Comparison of ENCODE assay signal across 8 cellular contexts in the genomic region with DNA sequence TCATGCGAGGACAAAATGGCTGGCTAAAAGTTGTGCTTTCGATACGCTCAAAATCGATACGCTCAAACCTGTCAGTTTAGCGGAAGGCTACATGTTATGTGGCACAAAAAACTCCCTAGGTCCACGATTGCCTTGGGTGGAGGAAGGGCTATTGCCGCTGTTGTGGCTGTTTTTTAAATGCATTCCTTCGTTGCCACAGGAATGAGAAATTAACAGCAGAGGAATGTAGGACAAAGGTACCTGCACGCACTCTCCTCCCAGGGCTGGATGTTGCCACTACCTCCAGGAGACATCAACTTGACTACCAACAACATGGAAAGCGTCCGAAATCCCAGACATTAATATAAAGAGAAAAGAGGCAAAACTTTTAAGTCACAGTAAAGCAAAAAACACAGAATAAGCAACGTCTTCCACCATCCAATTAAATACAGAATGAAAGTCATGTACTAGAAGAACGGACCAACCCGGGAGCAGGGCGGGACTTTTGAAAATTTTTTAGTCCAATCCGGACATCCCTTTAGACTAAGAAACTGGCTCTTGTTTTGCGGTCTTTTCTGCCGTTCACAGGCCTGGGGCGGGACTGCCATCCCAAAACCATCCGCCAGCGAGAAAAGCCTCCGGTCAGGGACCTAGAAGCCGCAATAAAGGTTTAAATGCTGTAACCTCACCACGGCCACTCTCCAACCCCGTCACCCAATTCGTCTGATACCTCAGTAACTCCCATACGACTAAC. TPM values are rescaled to one million over a fixed set of nuclear protein-coding genes. Genes with fewer than 3 reads are reported as not detected.
A peak's percentile ranks its signal among the peaks of the same experiment; 100 is the strongest.
DNase-seq lines count a peak whose midpoint lies in the region; ATAC-seq and TF ChIP-seq lines count a peak whose summit lies in the region.

No MANE protein-coding gene starts in this region.

- no peaks in the 10 kb centered on the region for H4K20me1 ChIP-seq in GM23338 (replicated peaks; ENCODE audit: insufficient read depth)

- peak overlapping the region; percentile 88 for H3K4me2 ChIP-seq in GM23338

- H3K27me3 Mint-ChIP-seq in GM23338 (ENCODE audit: insufficient read depth, low read depth, poor library complexity) (peaks cover 19% of the 10 kb centered on the region), neural crest cell (ENCODE audit: low read depth) (peaks cover 2% of the 10 kb centered on the region)

- H3K36me3 Mint-ChIP-seq in GM23338 (ENCODE audit: low read depth) (no peaks in the 10 kb centered on the region), neural crest cell (ENCODE audit: low read depth) (no peaks in the 10 kb centered on the region)

- peak; percentile 69 for ATAC-seq in GM23338

- peaks cover 17% of the 10 kb centered on the region for H3K4me1 ChIP-seq in GM23338 (ENCODE audit: insufficient read depth)

- peak overlapping the region; percentile 95 for H3K27ac ChIP-seq in GM23338 (ENCODE audit: low read depth)
- peak overlapping the region; percentile 86 for H3K27ac ChIP-seq in substantia nigra (ENCODE audit: low read depth, low read length, poor library complexity, severe bottlenecking)

- no peaks in the 10 kb centered on the region; the same call in 1 of the 2 replicates for H3K79me2 ChIP-seq in GM23338 (replicated peaks; ENCODE audit: insufficient read depth)

- DNase-seq in EH (ENCODE audit: low read depth): peak; percentile 98
- DNase-seq in GM23338 (ENCODE audit: low spot score): peak; percentile 95
- DNase-seq in LHCN-M2 (ENCODE audit: low read depth): peak; percentile 97
- peak; percentile 97 for DNase-seq in RPMI8226
- peak; percentile 25 for DNase-seq in activated gamma-delta T cell (lab: John Stamatoyannopoulos, UW)
- peak; percentile 97 for DNase-seq in fibroblast of villous mesenchyme (ENCODE audit: low read depth)
- DNase-seq in neural crest cell (ENCODE audit: low read depth, low spot score): peak; percentile 63
- peak in 48 of 49 donors; percentile 17 to 91 (median 76) for DNase-seq in substantia nigra (lab: John Stamatoyannopoulos, UW)

- H3K4me3 ChIP-seq in GM23338 (peak overlapping the region; percentile 71), fibroblast of villous mesenchyme (ENCODE audit: low read depth, low read length) (peak overlapping the region; percentile 86)

- no peak overlapping the region for H2AFZ ChIP-seq in GM23338

- H3F3A ChIP-seq in GM23338 (replicated peaks; ENCODE audit: low read depth): no peaks in the 10 kb centered on the region

- H3K27ac Mint-ChIP-seq in GM23338: peak overlapping the region; percentile 99
- peak overlapping the region; percentile 99 for H3K27ac Mint-ChIP-seq in neural crest cell (ENCODE audit: unreplicated experiment)

- no peaks in the 10 kb centered on the region for H3K36me3 ChIP-seq in GM23338 (ENCODE audit: insufficient read depth)

- H3K4me3 Mint-ChIP-seq in GM23338 (peak overlapping the region; percentile 90), neural crest cell (peak overlapping the region; percentile 94)

- no peaks in the 10 kb centered on the region for H3K27me3 ChIP-seq in GM23338 (ENCODE audit: insufficient read depth)

- TF ChIP-seq CTCF in GM23338 (conservative IDR thresholded peaks at IDR 0.05; ENCODE audit: low read depth in 2 of 2) (no peak), fibroblast of villous mesenchyme (IDR thresholded peaks at IDR 0.05; ENCODE audit: insufficient read depth, low read depth, low read length) (peak; percentile 21), neural crest cell (conservative IDR thresholded peaks at IDR 0.05) (peak; percentile 40)

- H3K9me3 Mint-ChIP-seq in GM23338 (no peaks in the 10 kb centered on the region; the same call in 2 of the 3 replicates), neural crest cell (no peaks in the 10 kb centered on the region)

- H3K9me2 ChIP-seq in GM23338 (ENCODE audit: insufficient read depth): no peaks in the 10 kb centered on the region

- H3K4me1 Mint-ChIP-seq in GM23338 (peaks cover 21% of the 10 kb centered on the region), neural crest cell (peaks cover 35% of the 10 kb centered on the region)

TF ChIP-seq in GM23338, 12 proteins besides CTCF, POLR2A, EP300 and RAD21:
- TF ChIP-seq POLR2AphosphoS5 (IDR thresholded peaks at IDR 0.05; ENCODE audit: low read depth): peak; percentile 79
- TF ChIP-seq, protein P1, sequence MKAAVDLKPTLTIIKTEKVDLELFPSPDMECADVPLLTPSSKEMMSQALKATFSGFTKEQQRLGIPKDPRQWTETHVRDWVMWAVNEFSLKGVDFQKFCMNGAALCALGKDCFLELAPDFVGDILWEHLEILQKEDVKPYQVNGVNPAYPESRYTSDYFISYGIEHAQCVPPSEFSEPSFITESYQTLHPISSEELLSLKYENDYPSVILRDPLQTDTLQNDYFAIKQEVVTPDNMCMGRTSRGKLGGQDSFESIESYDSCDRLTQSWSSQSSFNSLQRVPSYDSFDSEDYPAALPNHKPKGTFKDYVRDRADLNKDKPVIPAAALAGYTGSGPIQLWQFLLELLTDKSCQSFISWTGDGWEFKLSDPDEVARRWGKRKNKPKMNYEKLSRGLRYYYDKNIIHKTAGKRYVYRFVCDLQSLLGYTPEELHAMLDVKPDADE (IDR thresholded peaks at IDR 0.05): peak; percentile 24; the same call in 1 of the 2 replicates
- TF ChIP-seq EZH2phosphoT487 (IDR thresholded peaks at IDR 0.05; ENCODE audit: unreplicated experiment): no peak
TF ChIP-seq in GM23338: peak in this region for 2.

RNA-seq across cellular contexts. Expression of a gene that starts 32.1 kb away (rescaled TPM):
- 0.63 and 0.78 TPM in 2 replicates for total RNA-seq in GM23338 (2014; rRNA removed; shearing (Covaris generic))
- 0.38 and 0.53 TPM in 2 replicates for polyA plus RNA-seq in GM23338 (2016; fragmentation: Nextera tagmentation; extraction: Ambion mirVana)
- total RNA-seq in LHCN-M2 (2014; rRNA removed) (11.5 and 12.5 TPM in 2 replicates), fibroblast of villous mesenchyme (7.4 and 15.5 TPM in 2 replicates), neural crest cell (1.7 and 2.4 TPM in 2 replicates)
- 11.7 TPM for polyA plus RNA-seq in LHCN-M2 (2012)

Comparison
In these comparisons a context has a peak if more than half of its experiments do, and no peak if none do; other contexts are left out.
1. Peak in every context shown above with its lines: DNase-seq, ATAC-seq, H3K4me3 ChIP-seq and H3K27ac ChIP-seq.
2. DNase-seq: peak in every context shown above with its lines; median percentile 98 in EH; 97 in LHCN-M2; 97 in RPMI8226; 97 in fibroblast of villous mesenchyme; 95 in GM23338; 76 in substantia nigra; 63 in neural crest cell; 25 in activated gamma-delta T cell.
3. CTCF ChIP-seq: peak in fibroblast of villous mesenchyme (single experiment) and neural crest cell (single experiment); none in GM23338 (0 of 2).